ENCODE assay signal across 2 cellular contexts in genomic region chr19:4151623-4152022, GRCh38.
TF ChIP-seq lines count a peak whose summit lies in the region.

No MANE protein-coding gene starts in this region.

TF ChIP-seq in K562, 482 proteins besides CTCF, POLR2A, EP300 and RAD21:
- TF ChIP-seq GABPB2 (CRISPR knock-in tag; conservative IDR thresholded peaks at IDR 0.05) = no peak
- peak; percentile 86 for TF ChIP-seq BCOR (IDR thresholded peaks at IDR 0.05)
- no peak for TF ChIP-seq ZNF3 (CRISPR knock-in tag; IDR thresholded peaks at IDR 0.05)
- TF ChIP-seq SMARCA5 (IDR thresholded peaks at IDR 0.05) = peak; percentile 78
- peak; percentile 69 for TF ChIP-seq RBM25 (IDR thresholded peaks at IDR 0.05; ENCODE audit: low read depth, low read length, severe bottlenecking)
- peak; percentile 55; the same call in 1 of the 2 replicates for TF ChIP-seq ZBTB33 (CRISPR knock-in tag; IDR thresholded peaks at IDR 0.05)
TF ChIP-seq in K562: peak in this region for 4.

TF ChIP-seq in liver, 16 proteins besides CTCF, POLR2A, EP300 and RAD21:
- no peak for TF ChIP-seq MAX (IDR thresholded peaks at IDR 0.05)
- peak in 1 of 2 donors; percentile 27 for TF ChIP-seq HNF4A (conservative IDR thresholded peaks at IDR 0.05)
- no peak for TF ChIP-seq GABPA (IDR thresholded peaks at IDR 0.05 in 1 of 2, conservative IDR thresholded peaks at IDR 0.05 in 1 of 2)
- TF ChIP-seq FOXA1 (IDR thresholded peaks at IDR 0.05) = no peak
- no peak for TF ChIP-seq FOXA2 (IDR thresholded peaks at IDR 0.05)
- no peak for TF ChIP-seq ZBTB33 (IDR thresholded peaks at IDR 0.05)
- no peak for TF ChIP-seq EGR1 (IDR thresholded peaks at IDR 0.05; ENCODE audit: low read depth in 2 of 2)
- peak in 1 of 2 donors; percentile 38 for TF ChIP-seq RXRA (IDR thresholded peaks at IDR 0.05)
